Comparison of ENCODE assay signal across 15 cellular contexts in genomic region chr1:63701187-63701586, GRCh38.
A peak's percentile ranks its signal among the peaks of the same experiment; 100 is the strongest.
DNase-seq lines count a peak whose midpoint lies in the region; ATAC-seq and TF ChIP-seq lines count a peak whose summit lies in the region.
"Had no signal": no experiment of that assay in that cellular context is flagged by ENCODE, and none has a peak within 500 bp of the region (broad histone marks: within the 10 kb centered on the region; RNA-seq: fewer than 3 reads in every experiment).

No MANE protein-coding gene starts in this region.

- no peak overlapping the region for H3K4me3 ChIP-seq in right atrium auricular region
- H3K4me3 ChIP-seq in upper lobe of right lung, result no peak overlapping the region

- peak; percentile 49 for ATAC-seq in left ventricle myocardium superior
- ATAC-seq in upper lobe of right lung, result peak; percentile 86
- ATAC-seq in HG02885 (IDR thresholded peaks at IDR 0.05; ENCODE audit: poor library complexity, unreplicated experiment), result no peak

- TF ChIP-seq CTCF in right atrium auricular region (IDR thresholded peaks at IDR 0.05) (peak in 1 of 2 donors; percentile 16), upper lobe of right lung (IDR thresholded peaks at IDR 0.05) (no peak)

- H3K27me3 ChIP-seq in right atrium auricular region (no peaks in the 10 kb centered on the region), upper lobe of right lung (no peaks in the 10 kb centered on the region)

- no peaks in the 10 kb centered on the region for H3K36me3 ChIP-seq in right atrium auricular region
- no peaks in the 10 kb centered on the region for H3K36me3 ChIP-seq in upper lobe of right lung

- H3K9me3 ChIP-seq in right atrium auricular region (no peaks in the 10 kb centered on the region), upper lobe of right lung (no peaks in the 10 kb centered on the region)
- H3K9me3 ChIP-seq: Caco-2 had no signal

- intact Hi-C loops in left ventricle myocardium superior (cut with micrococcal nuclease), result no loop called here
- intact Hi-C loops in upper lobe of right lung (cut with DNase I), result no loop called here

- DNase-seq in left ventricle myocardium superior (peak; percentile 37), right atrium auricular region (ENCODE audit: low spot score) (no peak), NCI-H345 treated with DMSO at 0.1 percent for 48 hours (lab: John Stamatoyannopoulos, UW; ENCODE audit: unreplicated experiment) (peak; percentile 41), epithelial cell of prostate (ENCODE audit: low read depth, low spot score) (peak; percentile 10), upper lobe of right lung (peak; percentile 71), GM19238 (ENCODE audit: insufficient read length, low spot score) (no peak), EL (no peak)
- DNase-seq: activated naive CD4-positive, alpha-beta T cell treated with anti-CD3 and anti-CD28 coated beads for 36 hours; Caco-2; hippocampal formation; kidney glomerular epithelial cell; NCI-H1694; stimulated activated CD4-positive, alpha-beta T cell treated with anti-CD3 and anti-CD28 coated beads, Interleukin-12 subunit alpha, Interleukin-12 subunit beta, amount 100 ng/mL, for 4 hours had no signal

- peaks cover 0 to 11% of the 10 kb centered on the region in 2 donors for H3K4me1 ChIP-seq in right atrium auricular region
- peaks cover 3% of the 10 kb centered on the region for H3K4me1 ChIP-seq in upper lobe of right lung

- H3K27ac ChIP-seq in right atrium auricular region (peak overlapping the region in 1 of 2 donors; percentile 91), epithelial cell of prostate (no peak overlapping the region), upper lobe of right lung (no peak overlapping the region)
- H3K27ac ChIP-seq: KMS-11 had no signal

Comparison
In these comparisons a context has a peak if more than half of its experiments do, and no peak if none do; other contexts are left out.
1. DNase-seq: peak in left ventricle myocardium superior (single experiment), NCI-H345 treated with DMSO at 0.1 percent for 48 hours (single experiment), epithelial cell of prostate (single experiment) and upper lobe of right lung (single experiment); none in right atrium auricular region (single experiment), GM19238 (single experiment) and EL (single experiment).